Comparison of ENCODE assay signal across 11 cellular contexts in the genomic region with DNA sequence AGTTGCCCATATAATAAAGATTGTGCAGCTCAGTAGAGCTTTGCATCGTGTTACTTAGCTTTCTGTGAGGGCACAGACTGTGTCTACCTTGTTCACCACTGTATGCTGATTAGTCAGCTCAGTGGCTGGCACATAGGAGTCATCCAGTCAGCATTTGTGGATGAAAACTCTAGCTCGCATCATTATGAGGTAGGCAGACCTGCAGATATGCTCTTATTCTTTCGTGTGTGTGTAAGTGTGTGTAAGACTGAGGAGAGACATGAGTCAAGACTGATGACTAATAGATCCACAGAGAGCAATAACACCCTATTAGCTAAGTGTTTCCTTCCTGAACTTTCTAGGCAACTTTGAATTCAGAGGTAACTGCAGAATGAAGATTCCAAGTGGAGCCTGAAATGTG. TPM values are rescaled to one million over a fixed set of nuclear protein-coding genes. Genes with fewer than 3 reads are reported as not detected.
DNase-seq lines count a peak whose midpoint lies in the region; ATAC-seq and TF ChIP-seq lines count a peak whose summit lies in the region.
"Had no signal": no experiment of that assay in that cellular context is flagged by ENCODE, and none has a peak within 500 bp of the region (broad histone marks: within the 10 kb centered on the region; RNA-seq: fewer than 3 reads in every experiment).

No MANE protein-coding gene starts in this region.

- H3K79me2 ChIP-seq in PC-9 (ENCODE audit: low read depth) = no peaks in the 10 kb centered on the region

- H3K36me3 Mint-ChIP-seq in CD4-positive, CD25-positive, alpha-beta regulatory T cell = peaks cover 48% of the 10 kb centered on the region
- H3K36me3 Mint-ChIP-seq in naive thymus-derived CD4-positive, alpha-beta T cell = peaks cover 26 to 60% (median 38%) of the 10 kb centered on the region in 5 donors

- H3K4me1 Mint-ChIP-seq in CD4-positive, CD25-positive, alpha-beta regulatory T cell = peaks cover 0 to 4% (median under 1%) of the 10 kb centered on the region in 4 donors
- H3K4me1 Mint-ChIP-seq in naive thymus-derived CD4-positive, alpha-beta T cell = peaks cover 0 to 15% (median 0%) of the 10 kb centered on the region in 7 donors

- no peak overlapping the region for H3K27ac ChIP-seq in CD4-positive, CD25-positive, alpha-beta regulatory T cell (ENCODE audit: insufficient read depth, low read length, poor library complexity, severe bottlenecking)
- peak overlapping the region; percentile 50 for H3K27ac ChIP-seq in PC-9
- H3K27ac ChIP-seq in naive thymus-derived CD4-positive, alpha-beta T cell (ENCODE audit: low read depth, low read length) = no peak overlapping the region
- no peak overlapping the region for H3K27ac ChIP-seq in suprapubic skin
- H3K27ac ChIP-seq: right atrium auricular region, thyroid gland had no signal

- no peaks in the 10 kb centered on the region for H3K9me3 ChIP-seq in CD4-positive, CD25-positive, alpha-beta regulatory T cell (ENCODE audit: control insufficient read depth in 2 of 2, low read length in 2 of 2)
- H3K9me3 ChIP-seq in PC-9 (ENCODE audit: insufficient read depth, low read depth) (no peaks in the 10 kb centered on the region), suprapubic skin (no peaks in the 10 kb centered on the region)
- no peaks in the 10 kb centered on the region for H3K9me3 ChIP-seq in naive thymus-derived CD4-positive, alpha-beta T cell (ENCODE audit: control insufficient read depth in 2 of 3, low read length in 3 of 3)
- H3K9me3 ChIP-seq: right atrium auricular region, thyroid gland had no signal

- H3K9me2 ChIP-seq in PC-9 (ENCODE audit: insufficient read depth) = no peaks in the 10 kb centered on the region

- CTCF ChIA-PET in PC-9 (lab: Charles Lee) = interaction anchor here (0.7 kb wide), 1 partner anchor 34 kb away, joined by 3 read pairs; no protein-coding TSS in a partner anchor
- CTCF ChIA-PET in naive thymus-derived CD4-positive, alpha-beta T cell (lab: Charles Lee) = no interaction called here

- DNase-seq in CD4-positive, CD25-positive, alpha-beta regulatory T cell = peak in 1 of 3 donors; percentile 45
- DNase-seq in PC-9 (peak in 1 of 2 experiments; percentile 72), amniotic stem cell (lab: John Stamatoyannopoulos, UW) (peak; percentile 50), NCI-H774 (lab: John Stamatoyannopoulos, UW) (no peak), NCI-H1105 treated with DMSO at 0.1 percent for 48 hours (lab: John Stamatoyannopoulos, UW) (no peak), suprapubic skin (ENCODE audit: low spot score in 2 of 2) (no peak)
- peak in 1 of 9 donors; percentile 38 for DNase-seq in naive thymus-derived CD4-positive, alpha-beta T cell
- DNase-seq: GF-D8, thyroid gland had no signal

- POLR2A ChIA-PET in PC-9 (lab: Charles Lee; ENCODE audit: unreplicated experiment) = no interaction called here
- POLR2A ChIA-PET in naive thymus-derived CD4-positive, alpha-beta T cell (lab: Charles Lee) = no interaction called here

- no peaks in the 10 kb centered on the region for H4K20me1 ChIP-seq in PC-9 (ENCODE audit: insufficient read depth)

- no peak overlapping the region for H3K4me2 ChIP-seq in PC-9

- H3K36me3 ChIP-seq in CD4-positive, CD25-positive, alpha-beta regulatory T cell (ENCODE audit: control insufficient read depth, insufficient read depth, low read length) = peaks cover 85% of the 10 kb centered on the region
- H3K36me3 ChIP-seq in PC-9 (ENCODE audit: low read depth) = peaks cover 68% of the 10 kb centered on the region
- H3K36me3 ChIP-seq in naive thymus-derived CD4-positive, alpha-beta T cell (ENCODE audit: control insufficient read depth in 2 of 3, insufficient read depth in 3 of 3, low read length in 3 of 3) = peaks cover 8 to 81% (median 12%) of the 10 kb centered on the region in 3 experiments
- H3K36me3 ChIP-seq in suprapubic skin = peaks cover 80% of the 10 kb centered on the region

- 70% methylated on average over 3 of the region's 3 CpGs for WGBS in suprapubic skin

- H3K9me3 Mint-ChIP-seq in CD4-positive, CD25-positive, alpha-beta regulatory T cell = no peaks in the 10 kb centered on the region
- no peaks in the 10 kb centered on the region for H3K9me3 Mint-ChIP-seq in naive thymus-derived CD4-positive, alpha-beta T cell

- TF ChIP-seq POLR2A in suprapubic skin (IDR thresholded peaks at IDR 0.05) = no peak

- no peaks in the 10 kb centered on the region for H3K27me3 ChIP-seq in CD4-positive, CD25-positive, alpha-beta regulatory T cell (ENCODE audit: control insufficient read depth, insufficient read depth, low read length)
- H3K27me3 ChIP-seq in PC-9 (ENCODE audit: insufficient read depth, low read depth) = no peaks in the 10 kb centered on the region
- no peaks in the 10 kb centered on the region for H3K27me3 ChIP-seq in naive thymus-derived CD4-positive, alpha-beta T cell (ENCODE audit: control insufficient read depth in 2 of 2, insufficient read depth in 2 of 2, low read length in 2 of 2)
- H3K27me3 ChIP-seq in suprapubic skin = no peaks in the 10 kb centered on the region
- H3K27me3 ChIP-seq: right atrium auricular region, thyroid gland had no signal

- H3K27me3 Mint-ChIP-seq in CD4-positive, CD25-positive, alpha-beta regulatory T cell = no peaks in the 10 kb centered on the region
- H3K27me3 Mint-ChIP-seq in naive thymus-derived CD4-positive, alpha-beta T cell = no peaks in the 10 kb centered on the region

- no peak for TF ChIP-seq CTCF in PC-9 (conservative IDR thresholded peaks at IDR 0.05)
- no peak for TF ChIP-seq CTCF in suprapubic skin (IDR thresholded peaks at IDR 0.05)

- no peak for TF ChIP-seq EP300 in suprapubic skin (IDR thresholded peaks at IDR 0.05)

- no TSS peak for BruUV-seq in PC-9 (replicated peaks; lab: Mats Ljungman, UMichigan)

- peaks cover 7% of the 10 kb centered on the region; the same call in 1 of the 2 replicates for H3F3A ChIP-seq in PC-9 (ENCODE audit: insufficient read depth, low read depth)

- no peak overlapping the region for H3K4me3 ChIP-seq in CD4-positive, CD25-positive, alpha-beta regulatory T cell (ENCODE audit: low read depth, low read length)
- H3K4me3 ChIP-seq in PC-9 (no peak overlapping the region), suprapubic skin (no peak overlapping the region)
- no peak overlapping the region for H3K4me3 ChIP-seq in naive thymus-derived CD4-positive, alpha-beta T cell (ENCODE audit: low read length)
- H3K4me3 ChIP-seq: right atrium auricular region, thyroid gland had no signal

- intact Hi-C loops in PC-9 (cut with micrococcal nuclease; ENCODE audit: unreplicated experiment) = no loop called here
- intact Hi-C loops in naive thymus-derived CD4-positive, alpha-beta T cell (cut with micrococcal nuclease) = no loop called here

- no peak overlapping the region for H3K4me3 Mint-ChIP-seq in CD4-positive, CD25-positive, alpha-beta regulatory T cell
- peak overlapping the region in 1 of 10 donors; percentile 3 for H3K4me3 Mint-ChIP-seq in naive thymus-derived CD4-positive, alpha-beta T cell

- peak; percentile 82 to 88 for ATAC-seq in CD4-positive, CD25-positive, alpha-beta regulatory T cell (ENCODE audit: low read depth in 2 of 2)
- peak; percentile 46 for ATAC-seq in naive thymus-derived CD4-positive, alpha-beta T cell
- no peak for ATAC-seq in GM19455 (IDR thresholded peaks at IDR 0.05; ENCODE audit: unreplicated experiment)

- H3K27ac Mint-ChIP-seq in CD4-positive, CD25-positive, alpha-beta regulatory T cell = peak overlapping the region; percentile 31 to 76 (median 47)
- H3K27ac Mint-ChIP-seq in naive thymus-derived CD4-positive, alpha-beta T cell = peak overlapping the region in 3 of 9 donors; percentile 0 to 66 (median 16)

- H2AFZ ChIP-seq in PC-9 = no peak overlapping the region

- H3K4me1 ChIP-seq in CD4-positive, CD25-positive, alpha-beta regulatory T cell (ENCODE audit: control insufficient read depth, insufficient read depth, low read length, poor library complexity, severe bottlenecking) = no peaks in the 10 kb centered on the region
- H3K4me1 ChIP-seq in PC-9 (replicated peaks; ENCODE audit: insufficient read depth) (no peaks in the 10 kb centered on the region; the same call in 1 of the 2 replicates), suprapubic skin (no peaks in the 10 kb centered on the region)
- H3K4me1 ChIP-seq in naive thymus-derived CD4-positive, alpha-beta T cell (ENCODE audit: control insufficient read depth in 2 of 2, insufficient read depth in 2 of 2, low read length in 2 of 2) = no peaks in the 10 kb centered on the region
- H3K4me1 ChIP-seq: right atrium auricular region, thyroid gland had no signal

RNA-seq across cellular contexts. Expression of gene TTF2, which starts 17.1 kb away (rescaled TPM):
- 58.9 TPM for total RNA-seq in CD4-positive, CD25-positive, alpha-beta regulatory T cell
- 10 to 100 TPM in 2 of 4 donors, 1 to 10 TPM in 2; 5.3 to 13.0 (median 9.7) TPM for polyA plus RNA-seq in CD4-positive, CD25-positive, alpha-beta regulatory T cell
- total RNA-seq in PC-9 (2021) = 62.2 and 63.4 TPM in 2 replicates
- total RNA-seq in naive thymus-derived CD4-positive, alpha-beta T cell = 10 to 100 TPM; 27.6 to 74.4 (median 35.2) TPM
- polyA plus RNA-seq in naive thymus-derived CD4-positive, alpha-beta T cell = 10 to 100 TPM in 1 of 2 donors, 1 to 10 TPM in 1; 9.1 to 10.1 TPM
- 10 to 100 TPM; 23.7 to 34.8 (median 26.5) TPM for total RNA-seq in suprapubic skin

RNA-seq across cellular contexts. Expression of gene TRIM45, which starts 44.3 kb away (rescaled TPM):
- 0.84 TPM for total RNA-seq in CD4-positive, CD25-positive, alpha-beta regulatory T cell
- polyA plus RNA-seq in CD4-positive, CD25-positive, alpha-beta regulatory T cell = under 1 TPM in 3 of 4 donors, not detected in 1; 0.05 to 0.16 (median 0.06) TPM
- total RNA-seq in PC-9 (2021) = 10.0 and 10.2 TPM in 2 replicates
- under 1 TPM in 4 of 5 experiments, not detected in 1; 0.24 to 0.94 (median 0.38) TPM for total RNA-seq in naive thymus-derived CD4-positive, alpha-beta T cell
- not detected for polyA plus RNA-seq in naive thymus-derived CD4-positive, alpha-beta T cell
- total RNA-seq in suprapubic skin = 10 to 100 TPM in 1 of 4 donors, 1 to 10 TPM in 3; 2.6 to 10.4 (median 3.8) TPM
